In genomic region chr5:131193106-131193505, GRCh38 we compare ENCODE assay signal across 18 cellular contexts. TPM values are rescaled to one million over a fixed set of nuclear protein-coding genes. Genes with fewer than 3 reads are reported as not detected.
DNase-seq lines count a peak whose midpoint lies in the region; ATAC-seq and TF ChIP-seq lines count a peak whose summit lies in the region.
"Had no signal": no experiment of that assay in that cellular context is flagged by ENCODE, and none has a peak within 500 bp of the region (broad histone marks: within the 10 kb centered on the region; RNA-seq: fewer than 3 reads in every experiment).

No MANE protein-coding gene starts in this region.

- H3K9me3 ChIP-seq in RWPE2 (ENCODE audit: severe bottlenecking) (no peaks in the 10 kb centered on the region), colonic mucosa (no peaks in the 10 kb centered on the region)
- H3K9me3 ChIP-seq: adrenal gland; BLaER1 treated with 17β-estradiol and CSF1 and Interleukin-3, amounts not matched to agents 10 nM and 100 nM; suprapubic skin had no signal

- peak overlapping the region in 1 of 2 donors; percentile 12 for H3K9ac ChIP-seq in colonic mucosa (ENCODE audit: low read depth in 2 of 2, low read length in 2 of 2)
- H3K9ac ChIP-seq: BLaER1 treated with 17β-estradiol and CSF1 and Interleukin-3, amounts not matched to agents 10 nM and 100 nM had no signal

- no peaks in the 10 kb centered on the region for H3K4me1 Mint-ChIP-seq in endothelial cell (ENCODE audit: unreplicated experiment)

- H3K4me3 ChIP-seq in RWPE2 (ENCODE audit: severe bottlenecking): no peak overlapping the region
- no peak overlapping the region for H3K4me3 ChIP-seq in colonic mucosa
- H3K4me3 ChIP-seq: adrenal gland; BLaER1 treated with 17β-estradiol and CSF1 and Interleukin-3, amounts not matched to agents 10 nM and 100 nM; suprapubic skin had no signal

- H3K27me3 Mint-ChIP-seq in endothelial cell (ENCODE audit: unreplicated experiment): no peaks in the 10 kb centered on the region
- H3K27me3 Mint-ChIP-seq: activated CD4-positive, alpha-beta T cell treated with anti-CD3 and anti-CD28 coated beads, Interleukin-2, amount 10 ng/mL, durations not matched to agents 24 days and 14 days had no signal

- H3K27ac ChIP-seq in RWPE2 (ENCODE audit: poor library complexity, severe bottlenecking) (no peak overlapping the region), colonic mucosa (peak overlapping the region; percentile 13)
- H3K27ac ChIP-seq: adrenal gland; BLaER1 treated with 17β-estradiol and CSF1 and Interleukin-3, amounts not matched to agents 10 nM and 100 nM; suprapubic skin had no signal

- H3K9me3 Mint-ChIP-seq in endothelial cell (ENCODE audit: unreplicated experiment): no peaks in the 10 kb centered on the region
- H3K9me3 Mint-ChIP-seq: activated CD4-positive, alpha-beta T cell treated with anti-CD3 and anti-CD28 coated beads, Interleukin-2, amount 10 ng/mL, durations not matched to agents 24 days and 14 days had no signal

- no peak overlapping the region for H3K4me3 Mint-ChIP-seq in endothelial cell (ENCODE audit: unreplicated experiment)
- H3K4me3 Mint-ChIP-seq: activated CD4-positive, alpha-beta T cell treated with anti-CD3 and anti-CD28 coated beads, Interleukin-2, amount 10 ng/mL, durations not matched to agents 24 days and 14 days had no signal

- no peaks in the 10 kb centered on the region for H3K36me3 Mint-ChIP-seq in endothelial cell (ENCODE audit: low read depth, unreplicated experiment)

- intact Hi-C loops in colonic mucosa (cut with DNase I): no loop called here

- 0 out of 3 replicates have a peak, but pooled peaks have one; percentile 38 for ATAC-seq in RWPE2 (ENCODE audit: low read depth)
- ATAC-seq in HG03095 (IDR thresholded peaks at IDR 0.05; ENCODE audit: unreplicated experiment): no peak

- H3K4me1 ChIP-seq in RWPE2 (ENCODE audit: insufficient read depth, poor library complexity, severe bottlenecking) (no peaks in the 10 kb centered on the region), colonic mucosa (no peaks in the 10 kb centered on the region)
- H3K4me1 ChIP-seq: adrenal gland, suprapubic skin had no signal

- DNase-seq in EH (ENCODE audit: low read depth): peak; percentile 22
- DNase-seq in RWPE2 (ENCODE audit: low spot score): no peak
- no peak for DNase-seq in colonic mucosa
- peak; percentile 71 for DNase-seq in islet precursor cell
- no peak for DNase-seq in SIG-M5 treated with dmso at 0.1 percent for 504 hours (lab: John Stamatoyannopoulos, UW; ENCODE audit: unreplicated experiment)
- no peak for DNase-seq in endothelial cell (ENCODE audit: low spot score)
- no peak for DNase-seq in NCI-H187 treated with DMSO at 0.1 percent for 48 hours (lab: John Stamatoyannopoulos, UW)
- DNase-seq: adrenal gland; effector CD4-positive, alpha-beta T cell; KBM-7; midbrain; NCI-H187; NCI-H446; RPMI8226 had no signal

- no peak for TF ChIP-seq CTCF in RWPE2 (IDR thresholded peaks at IDR 0.05; ENCODE audit: poor library complexity, severe bottlenecking)
- TF ChIP-seq CTCF in colonic mucosa (IDR thresholded peaks at IDR 0.05): no peak
- no peak for TF ChIP-seq CTCF in endothelial cell (IDR thresholded peaks at IDR 0.05; ENCODE audit: unreplicated experiment)

- no peaks in the 10 kb centered on the region for H3K27me3 ChIP-seq in RWPE2 (ENCODE audit: insufficient read depth, poor library complexity, severe bottlenecking)
- no peaks in the 10 kb centered on the region for H3K27me3 ChIP-seq in colonic mucosa
- H3K27me3 ChIP-seq: adrenal gland; BLaER1 treated with 17β-estradiol and CSF1 and Interleukin-3, amounts not matched to agents 10 nM and 100 nM; suprapubic skin had no signal

- peaks cover 12% of the 10 kb centered on the region for H3K36me3 ChIP-seq in RWPE2 (ENCODE audit: low read depth)
- no peaks in the 10 kb centered on the region for H3K36me3 ChIP-seq in colonic mucosa
- H3K36me3 ChIP-seq: adrenal gland had no signal

- H3K27ac Mint-ChIP-seq in endothelial cell (ENCODE audit: unreplicated experiment): no peak overlapping the region
- H3K27ac Mint-ChIP-seq: activated CD4-positive, alpha-beta T cell treated with anti-CD3 and anti-CD28 coated beads, Interleukin-2, amount 10 ng/mL, durations not matched to agents 24 days and 14 days had no signal

RNA-seq across cellular contexts. Expression of gene LYRM7, which starts 22.4 kb away (rescaled TPM):
- total RNA-seq in colonic mucosa (10 to 100 TPM; 12.1 TPM), endothelial cell (ENCODE audit: unreplicated experiment) (6.3 TPM)

RNA-seq across cellular contexts. Expression of gene HINT1, which starts 28.1 kb away (rescaled TPM):
- total RNA-seq in colonic mucosa (100 to 1,000 TPM; 269 to 288 TPM), endothelial cell (ENCODE audit: unreplicated experiment) (216 TPM)

Comparison
In these comparisons a context has a peak if more than half of its experiments do, and no peak if none do; other contexts are left out.
1. DNase-seq: peak in EH (single experiment) and islet precursor cell (single experiment); none in RWPE2 (single experiment), colonic mucosa (single experiment), SIG-M5 treated with dmso at 0.1 percent for 504 hours (single experiment), endothelial cell (single experiment) and NCI-H187 treated with DMSO at 0.1 percent for 48 hours (single experiment).